ENCODE assay signal across 8 cellular contexts in the genomic region with DNA sequence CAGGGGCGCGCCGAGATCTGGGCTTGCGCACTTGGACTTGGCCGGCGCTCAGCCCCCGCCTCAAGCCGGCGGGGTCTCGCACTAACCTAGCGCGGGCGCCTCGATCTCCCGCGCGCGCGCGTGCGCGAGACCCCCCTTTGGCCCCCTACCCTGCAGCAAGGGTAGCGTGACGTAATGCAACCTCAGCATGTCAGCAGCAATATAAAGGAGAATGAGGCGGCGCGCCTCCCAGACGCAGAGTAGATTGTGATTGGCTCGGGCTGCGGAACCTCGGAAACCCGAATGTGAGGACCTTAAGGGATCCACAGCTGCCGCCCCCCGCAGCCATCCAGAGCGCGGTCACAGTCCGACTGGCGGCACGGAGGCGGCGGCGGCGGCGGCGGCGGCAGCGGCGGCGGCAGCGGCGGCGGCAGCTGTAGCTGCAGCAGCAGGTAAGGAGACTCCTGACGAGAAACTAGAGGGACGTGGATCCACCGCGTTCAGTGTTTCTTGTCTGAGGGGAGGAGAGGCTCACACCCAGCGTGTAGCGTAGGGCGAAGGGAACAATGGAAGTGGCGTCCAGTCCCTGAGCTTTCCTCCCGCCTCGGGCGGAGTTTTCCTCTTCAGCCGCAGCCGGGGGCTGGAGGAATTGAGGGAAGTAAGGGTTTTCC. TPM values are rescaled to one million over a fixed set of nuclear protein-coding genes. Genes with fewer than 3 reads are reported as not detected.
DNase-seq lines count a peak whose midpoint lies in the region; ATAC-seq and TF ChIP-seq lines count a peak whose summit lies in the region.

A gene with protein sequence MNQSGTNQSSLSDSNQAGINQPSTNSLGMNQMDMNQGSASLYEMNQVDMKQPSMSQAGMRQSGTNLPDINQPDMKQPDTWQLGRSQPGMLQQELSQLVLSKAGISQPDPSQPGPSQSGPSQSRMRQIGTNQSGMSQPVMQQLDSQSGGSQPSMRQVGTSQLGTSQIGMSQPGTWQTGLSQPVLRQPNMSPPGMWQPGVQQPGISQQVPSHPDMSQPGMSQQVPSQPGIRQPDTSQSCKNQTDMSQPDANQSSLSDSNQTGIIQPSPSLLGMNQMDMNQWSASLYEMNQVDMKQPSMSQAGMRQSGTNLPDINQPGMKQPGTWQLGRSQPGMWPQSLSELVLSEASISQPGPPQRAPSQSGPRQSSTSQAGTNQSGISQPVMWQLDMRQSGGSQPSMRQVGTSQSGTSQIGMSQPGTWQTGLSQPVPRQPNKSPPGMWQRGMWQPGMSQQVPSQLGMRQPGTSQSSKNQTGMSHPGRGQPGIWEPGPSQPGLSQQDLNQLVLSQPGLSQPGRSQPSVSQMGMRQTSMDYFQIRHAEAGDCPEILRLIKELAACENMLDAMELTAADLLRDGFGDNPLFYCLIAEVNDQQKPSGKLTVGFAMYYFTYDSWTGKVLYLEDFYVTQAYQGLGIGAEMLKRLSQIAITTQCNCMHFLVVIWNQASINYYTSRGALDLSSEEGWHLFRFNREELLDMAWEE (minus strand): TSS at position 19 of the 650 bp plus-strand sequence. CDS start 134,811 bp downstream, outside the sequence.
A gene (plus strand): TSS at position 231 of the 650 bp plus-strand sequence. CDS start 3,582 bp downstream, outside the sequence.

- H3K27me3 ChIP-seq in muscle layer of duodenum (ENCODE audit: low read depth, low read length): no peaks in the 10 kb centered on the region

- TF ChIP-seq CTCF in GM10266 (IDR thresholded peaks at IDR 0.05; ENCODE audit: control insufficient read depth, insufficient read depth, low read depth, missing control alignments) (no peak), fibroblast of mammary gland (conservative IDR thresholded peaks at IDR 0.05; ENCODE audit: control insufficient read depth, insufficient read depth, low read depth, low read length) (no peak)

- peak; percentile 39 for DNase-seq in GM10266 (ENCODE audit: extremely low spot score)
- DNase-seq in NCI-H2107 (lab: John Stamatoyannopoulos, UW): peak; percentile 53
- DNase-seq in activated T-cell treated with anti-CD3 and anti-CD28 coated beads, Interleukin-2, amount 50 U/mL, for 4 hours: peak; percentile 15
- DNase-seq in fibroblast of mammary gland (ENCODE audit: low read depth): peak; percentile 18
- DNase-seq in ureter (ENCODE audit: low spot score): peak; percentile 43
- DNase-seq in RPMI8226: no peak

- H3K9me3 Mint-ChIP-seq in activated T-cell treated with anti-CD3 and anti-CD28 coated beads, Interleukin-2, amount 50 U/mL, for 4 hours: no peaks in the 10 kb centered on the region

- H3K36me3 ChIP-seq in muscle layer of duodenum (ENCODE audit: control insufficient read depth in 1 of 2, insufficient read depth in 2 of 2, low read length in 2 of 2): no peaks in the 10 kb centered on the region

- ATAC-seq in HG02571 (IDR thresholded peaks at IDR 0.05; ENCODE audit: unreplicated experiment): peak; percentile 40
- peak; percentile 58 to 65 for ATAC-seq in activated T-cell treated with anti-CD3 and anti-CD28 coated beads, Interleukin-2, amount 50 U/mL, for 4 hours

- no peak within 1 kb of the TSS for H3K27ac ChIP-seq in muscle layer of duodenum (ENCODE audit: low read length)

- H3K4me3 ChIP-seq in fibroblast of mammary gland (ENCODE audit: control insufficient read depth, low read depth, low read length): peak within 1 kb of the TSS; percentile 55
- H3K4me3 ChIP-seq in muscle layer of duodenum (ENCODE audit: low read depth in 1 of 2, low read length in 2 of 2): peak within 1 kb of the TSS; percentile 74 to 76

- peaks cover 0 to 3% of the 10 kb centered on the region in 2 donors for H3K4me1 ChIP-seq in muscle layer of duodenum (ENCODE audit: control insufficient read depth in 1 of 2, insufficient read depth in 2 of 2, low read length in 2 of 2)

- H3K4me1 Mint-ChIP-seq in activated T-cell treated with anti-CD3 and anti-CD28 coated beads, Interleukin-2, amount 50 U/mL, for 4 hours (ENCODE audit: low read depth): peaks cover 12% of the 10 kb centered on the region

- H3K27me3 Mint-ChIP-seq in activated T-cell treated with anti-CD3 and anti-CD28 coated beads, Interleukin-2, amount 50 U/mL, for 4 hours (ENCODE audit: low read depth): peaks cover 18% of the 10 kb centered on the region

- H3K36me3 Mint-ChIP-seq in activated T-cell treated with anti-CD3 and anti-CD28 coated beads, Interleukin-2, amount 50 U/mL, for 4 hours (ENCODE audit: insufficient read depth): no peaks in the 10 kb centered on the region

- peak within 1 kb of the TSS; percentile 77 for H3K4me3 Mint-ChIP-seq in activated T-cell treated with anti-CD3 and anti-CD28 coated beads, Interleukin-2, amount 50 U/mL, for 4 hours

- no peaks in the 10 kb centered on the region for H3K9me3 ChIP-seq in muscle layer of duodenum (ENCODE audit: control insufficient read depth in 1 of 2, low read length in 2 of 2)

RNA-seq across cellular contexts. Expression of the first gene that starts in this region (rescaled TPM):
- total RNA-seq in activated T-cell treated with anti-CD3 and anti-CD28 coated beads, Interleukin-2, amount 50 U/mL, for 4 hours: not detected
- total RNA-seq in ureter: not detected

RNA-seq across cellular contexts. Expression of the second gene that starts in this region (rescaled TPM):
- total RNA-seq in activated T-cell treated with anti-CD3 and anti-CD28 coated beads, Interleukin-2, amount 50 U/mL, for 4 hours: under 1 TPM; 0.16 to 0.53 (median 0.35) TPM
- 6.4 TPM for total RNA-seq in ureter

Comparison
In these comparisons a context has a peak if more than half of its experiments do, and no peak if none do; other contexts are left out.
1. Peak in DNase-seq and ATAC-seq in activated T-cell treated with anti-CD3 and anti-CD28 coated beads, Interleukin-2, amount 50 U/mL, for 4 hours; RNA of the genes that start here not detected or under 1 TPM.